ENCODE assay signal across 1 cellular context in genomic region chr14:24160850-24161804, GRCh38.
TF ChIP-seq lines count a peak whose summit lies in the region.

Gene IRF9 (plus strand): TSS chr14:24161265. CDS start chr14:24162145, 880 bp downstream.

TF ChIP-seq in GM12878, 131 proteins besides CTCF, POLR2A, EP300 and RAD21 (continued from another document):
- TF ChIP-seq IKZF1 (conservative IDR thresholded peaks at IDR 0.05) (peak; percentile 84), FOS (IDR thresholded peaks at IDR 0.05; ENCODE audit: borderline replicate concordance, extremely low read depth, insufficient read length) (no peak), GABPA (IDR thresholded peaks at IDR 0.05; ENCODE audit: low read depth) (no peak), PAX5 (IDR thresholded peaks at IDR 0.05; ENCODE audit: borderline replicate concordance, low read depth, low read length) (peak; percentile 55; the same call in 1 of the 2 replicates), POLR2AphosphoS5 (IDR thresholded peaks at IDR 0.05; ENCODE audit: low read length) (peak; percentile 99)
- TF ChIP-seq, protein P1, sequence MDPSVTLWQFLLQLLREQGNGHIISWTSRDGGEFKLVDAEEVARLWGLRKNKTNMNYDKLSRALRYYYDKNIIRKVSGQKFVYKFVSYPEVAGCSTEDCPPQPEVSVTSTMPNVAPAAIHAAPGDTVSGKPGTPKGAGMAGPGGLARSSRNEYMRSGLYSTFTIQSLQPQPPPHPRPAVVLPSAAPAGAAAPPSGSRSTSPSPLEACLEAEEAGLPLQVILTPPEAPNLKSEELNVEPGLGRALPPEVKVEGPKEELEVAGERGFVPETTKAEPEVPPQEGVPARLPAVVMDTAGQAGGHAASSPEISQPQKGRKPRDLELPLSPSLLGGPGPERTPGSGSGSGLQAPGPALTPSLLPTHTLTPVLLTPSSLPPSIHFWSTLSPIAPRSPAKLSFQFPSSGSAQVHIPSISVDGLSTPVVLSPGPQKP (IDR thresholded peaks at IDR 0.05; ENCODE audit: low read depth, low read length): peak; percentile 19; the same call in 1 of the 2 replicates
TF ChIP-seq in GM12878: peak in this region for 77.
